16 cellular contexts compared by ENCODE assay signal in genomic region chr1:67689267-67690017, GRCh38. TPM values are rescaled to one million over a fixed set of nuclear protein-coding genes. Genes with fewer than 3 reads are reported as not detected.
DNase-seq lines count a peak whose midpoint lies in the region; TF ChIP-seq lines count a peak whose summit lies in the region.
"Had no signal": no experiment of that assay in that cellular context is flagged by ENCODE, and none has a peak within 500 bp of the region (broad histone marks: within the 10 kb centered on the region; RNA-seq: fewer than 3 reads in every experiment).

No MANE protein-coding gene starts in this region.

- no peak overlapping the region for H2BK12ac ChIP-seq in mesenchymal stem cell (ENCODE audit: low read length in 2 of 2)

- H3K36me3 ChIP-seq in A673 (ENCODE audit: insufficient read depth, low read length, poor library complexity, severe bottlenecking): peaks cover 31% of the 10 kb centered on the region
- peaks cover 4 to 36% of the 10 kb centered on the region in 2 experiments for H3K36me3 ChIP-seq in mesenchymal stem cell (ENCODE audit: control insufficient read depth in 1 of 2, insufficient read depth in 2 of 2, low read depth in 1 of 2, low read length in 2 of 2)
- H3K36me3 ChIP-seq in tibial nerve: peaks cover 0 to 26% (median 0%) of the 10 kb centered on the region in 3 donors

- POLR2A ChIA-PET in A673 (lab: Charles Lee; ENCODE audit: low non-redundant PET): interaction anchor here (0.7 to 0.8 kb wide), 2 partner anchors 42 to 136 kb away, joined by 3 to 4 read pairs; no protein-coding TSS in a partner anchor

- H2AFZ ChIP-seq in mesenchymal stem cell (ENCODE audit: low read depth, low read length): no peak overlapping the region

- no peak for TF ChIP-seq EP300 in tibial nerve (IDR thresholded peaks at IDR 0.05)

- H2AK5ac ChIP-seq in mesenchymal stem cell (ENCODE audit: low read length, severe bottlenecking): peak overlapping the region; percentile 45

- H4K91ac ChIP-seq in mesenchymal stem cell (ENCODE audit: low read length): no peak overlapping the region

- no peaks in the 10 kb centered on the region for H3K9me3 ChIP-seq in A673 (ENCODE audit: low read depth, low read length, poor library complexity, severe bottlenecking)
- H3K9me3 ChIP-seq in mesenchymal stem cell (ENCODE audit: control insufficient read depth, low read length): no peaks in the 10 kb centered on the region
- no peaks in the 10 kb centered on the region for H3K9me3 ChIP-seq in tibial nerve
- H3K9me3 ChIP-seq: HAP-1 had no signal

- peaks cover 35% of the 10 kb centered on the region for H3K4me1 Mint-ChIP-seq in brain
- H3K4me1 Mint-ChIP-seq in activated CD4-positive, alpha-beta T cell treated with anti-CD3 and anti-CD28 coated beads, Interleukin-2, amount 10 ng/mL, durations not matched to agents 24 days and 14 days: peaks cover 22% of the 10 kb centered on the region

- H3K27ac ChIP-seq in A673 (ENCODE audit: low read depth, low read length, poor library complexity, severe bottlenecking): peak overlapping the region; percentile 4
- peak overlapping the region; percentile 36 for H3K27ac ChIP-seq in mesenchymal stem cell (ENCODE audit: low read length, poor library complexity, severe bottlenecking)
- H3K27ac ChIP-seq in tibial nerve: peak overlapping the region in 1 of 4 donors; percentile 18
- H3K27ac ChIP-seq in dorsolateral prefrontal cortex: peak overlapping the region in 3 of 59 donors; percentile 13 to 30 (median 25)
- H3K27ac ChIP-seq: VCaP had no signal

- no TSS peak for BruUV-seq in A673 (replicated peaks; lab: Mats Ljungman, UMichigan)

- DNase-seq in A673 (ENCODE audit: low spot score) (no peak), LHCN-M2 (ENCODE audit: low read depth) (peak; percentile 32), mesenchymal stem cell (no peak), tibial nerve (ENCODE audit: low spot score in 2 of 2) (no peak), dorsolateral prefrontal cortex (no peak), NCI-H1417 (lab: John Stamatoyannopoulos, UW) (no peak)
- DNase-seq in activated CD4-positive, alpha-beta T cell treated with anti-CD3 and anti-CD28 coated beads, Interleukin-2, amount 10 ng/mL, durations not matched to agents 24 days and 14 days: no peak
- DNase-seq: activated CD8-positive, alpha-beta memory T cell treated with anti-CD3 and anti-CD28 coated beads, Interleukin-2, amount 50 U/mL, for 48 hours; NCI-H1436; NCI-H524 treated with DMSO at 0.1 percent for 48 hours; SIG-M5; stimulated activated CD4-positive, alpha-beta T cell treated with anti-CD3 and anti-CD28 coated beads, Interleukin-4, amount 100 ng/mL, for 4 hours; stimulated activated naive CD4-positive, alpha-beta T cell treated with Interleukin-2 at 50 U/mL for 16 hours had no signal

- H3K4me3 Mint-ChIP-seq in brain: peak overlapping the region in 4 of 5 experiments; percentile 32 to 74 (median 50)
- no peak overlapping the region for H3K4me3 Mint-ChIP-seq in activated CD4-positive, alpha-beta T cell treated with anti-CD3 and anti-CD28 coated beads, Interleukin-2, amount 10 ng/mL, durations not matched to agents 24 days and 14 days

- H3K79me1 ChIP-seq in mesenchymal stem cell (replicated peaks; ENCODE audit: low read length, poor library complexity, severe bottlenecking): peaks cover 1% of the 10 kb centered on the region

- H3K9me3 Mint-ChIP-seq in brain: no peaks in the 10 kb centered on the region
- H3K9me3 Mint-ChIP-seq in activated CD4-positive, alpha-beta T cell treated with anti-CD3 and anti-CD28 coated beads, Interleukin-2, amount 10 ng/mL, durations not matched to agents 24 days and 14 days: no peaks in the 10 kb centered on the region

- H3K23ac ChIP-seq in mesenchymal stem cell (ENCODE audit: low read length in 2 of 2): no peak overlapping the region

- H2BK5ac ChIP-seq in mesenchymal stem cell (ENCODE audit: low read depth, low read length, poor library complexity, severe bottlenecking): no peak overlapping the region

- no peak overlapping the region for H4K8ac ChIP-seq in mesenchymal stem cell (ENCODE audit: low read length)

- H3K4me3 ChIP-seq in A673 (ENCODE audit: low read depth, low read length, poor library complexity, severe bottlenecking) (no peak overlapping the region), mesenchymal stem cell (ENCODE audit: insufficient read depth in 1 of 2, low read depth in 1 of 2, low read length in 2 of 2) (no peak overlapping the region), tibial nerve (no peak overlapping the region), dorsolateral prefrontal cortex (no peak overlapping the region)
- H3K4me3 ChIP-seq: HAP-1 had no signal

- H3K4me1 ChIP-seq in A673 (ENCODE audit: insufficient read depth, low read length, poor library complexity, severe bottlenecking) (peaks cover 18% of the 10 kb centered on the region), mesenchymal stem cell (ENCODE audit: control insufficient read depth, insufficient read depth, low read depth, low read length) (peaks cover 3% of the 10 kb centered on the region), tibial nerve (peaks cover 0 to 26% (median 14%) of the 10 kb centered on the region in 4 donors)

- peaks cover 28% of the 10 kb centered on the region for H3K36me3 Mint-ChIP-seq in brain
- peaks cover 31% of the 10 kb centered on the region for H3K36me3 Mint-ChIP-seq in activated CD4-positive, alpha-beta T cell treated with anti-CD3 and anti-CD28 coated beads, Interleukin-2, amount 10 ng/mL, durations not matched to agents 24 days and 14 days (ENCODE audit: low read depth)

- intact Hi-C loops in A673 (cut with micrococcal nuclease; ENCODE audit: unreplicated experiment): loop anchor here (10.0 kb wide), 1 partner anchor 145 kb away; the partner anchor contains the start of gene GNG12
- intact Hi-C loops in activated CD4-positive, alpha-beta T cell treated with anti-CD3 and anti-CD28 coated beads, Interleukin-2, amount 10 ng/mL, durations not matched to agents 24 days and 14 days (cut with micrococcal nuclease): loop anchor here (5.0 to 10.0 kb wide), 5 partner anchors 385 to 1415 kb away; partner anchors contain the start of genes IL12RB2 and SLC35D1
- intact Hi-C loops in dorsolateral prefrontal cortex (cut with DNase I): loop anchor here (5.0 to 10.0 kb wide), 5 partner anchors 68 to 413 kb away; partner anchors contain the start of gene SERBP1 (in 1 of the 2)

- H2BK15ac ChIP-seq in mesenchymal stem cell (ENCODE audit: low read depth, poor library complexity, severe bottlenecking): no peak overlapping the region

- no peak overlapping the region for H3K4ac ChIP-seq in mesenchymal stem cell (ENCODE audit: low read depth in 1 of 2, low read length in 2 of 2)

- H2BK120ac ChIP-seq in mesenchymal stem cell (ENCODE audit: low read depth, low read length): no peak overlapping the region

- CTCF ChIA-PET in A673 (lab: Charles Lee): no interaction called here

- no peak overlapping the region for H3K14ac ChIP-seq in mesenchymal stem cell (ENCODE audit: low read length in 2 of 2)

- H3K27ac Mint-ChIP-seq in brain: peak overlapping the region in 3 of 5 experiments; percentile 43 to 75 (median 71)
- H3K27ac Mint-ChIP-seq in activated CD4-positive, alpha-beta T cell treated with anti-CD3 and anti-CD28 coated beads, Interleukin-2, amount 10 ng/mL, durations not matched to agents 24 days and 14 days: no peak overlapping the region

- TF ChIP-seq POLR2A in tibial nerve (IDR thresholded peaks at IDR 0.05): no peak

- 86% methylated on average over 3 of the region's 3 CpGs for WGBS in mesenchymal stem cell
- WGBS in tibial nerve, 2 donors: 68 to 70% methylated on average over 3 of the region's 3 CpGs

- H3K9ac ChIP-seq in mesenchymal stem cell (ENCODE audit: low read length): peak overlapping the region; percentile 98

- H3K27me3 Mint-ChIP-seq in brain: peaks cover 14% of the 10 kb centered on the region
- H3K27me3 Mint-ChIP-seq in activated CD4-positive, alpha-beta T cell treated with anti-CD3 and anti-CD28 coated beads, Interleukin-2, amount 10 ng/mL, durations not matched to agents 24 days and 14 days: no peaks in the 10 kb centered on the region

- H3K27me3 ChIP-seq in A673 (replicated peaks; ENCODE audit: insufficient read depth, low read depth, low read length, poor library complexity) (no peaks in the 10 kb centered on the region), mesenchymal stem cell (ENCODE audit: control insufficient read depth in 1 of 2, insufficient read depth in 1 of 2, low read length in 2 of 2) (no peaks in the 10 kb centered on the region), tibial nerve (no peaks in the 10 kb centered on the region), dorsolateral prefrontal cortex (no peaks in the 10 kb centered on the region)

- H3K4me2 ChIP-seq in mesenchymal stem cell (ENCODE audit: low read length, poor library complexity, severe bottlenecking): no peak overlapping the region

- TF ChIP-seq CTCF in A673 (conservative IDR thresholded peaks at IDR 0.05; ENCODE audit: low read depth, low read length): no peak
- TF ChIP-seq CTCF in brain (conservative IDR thresholded peaks at IDR 0.05): no peak
- TF ChIP-seq CTCF in tibial nerve (IDR thresholded peaks at IDR 0.05): no peak
- TF ChIP-seq CTCF in dorsolateral prefrontal cortex (IDR thresholded peaks at IDR 0.05 in 54 of 56, conservative IDR thresholded peaks at IDR 0.05 in 2 of 56; ENCODE audit: low read depth in 1 of 56, partially characterized antibody in 56 of 56): no peak

- no peak overlapping the region for H3K18ac ChIP-seq in mesenchymal stem cell (ENCODE audit: low read depth in 1 of 2, low read length in 2 of 2)

RNA-seq across cellular contexts. Expression of gene GADD45A, which starts 4.4 kb away (rescaled TPM):
- total RNA-seq in A673 (2021) (34.7 and 39.7 TPM in 2 replicates), LHCN-M2 (2014; rRNA removed) (112 and 133 TPM in 2 replicates), tibial nerve (10 to 100 TPM; 53.1 to 95.4 (median 72.9) TPM), dorsolateral prefrontal cortex (100 to 1,000 TPM in 5 of 120 experiments, 10 to 100 TPM in 115; 14.8 to 161 (median 25.8) TPM)
- polyA plus RNA-seq in LHCN-M2 (2012): 83.7 TPM
- polyA plus RNA-seq in brain (ENCODE audit: insufficient read depth, low read depth, low replicate concordance): 33.2 TPM
- 46.4 TPM for polyA plus RNA-seq in mesenchymal stem cell (2013, experiment 1 of 2)
- polyA plus RNA-seq in mesenchymal stem cell (2013, experiment 2 of 2): 48.5 TPM
- 33.4 and 36.7 TPM in 2 replicates for total RNA-seq in activated CD4-positive, alpha-beta T cell treated with anti-CD3 and anti-CD28 coated beads, Interleukin-2, amount 10 ng/mL, durations not matched to agents 24 days and 14 days
